In the genomic region with DNA sequence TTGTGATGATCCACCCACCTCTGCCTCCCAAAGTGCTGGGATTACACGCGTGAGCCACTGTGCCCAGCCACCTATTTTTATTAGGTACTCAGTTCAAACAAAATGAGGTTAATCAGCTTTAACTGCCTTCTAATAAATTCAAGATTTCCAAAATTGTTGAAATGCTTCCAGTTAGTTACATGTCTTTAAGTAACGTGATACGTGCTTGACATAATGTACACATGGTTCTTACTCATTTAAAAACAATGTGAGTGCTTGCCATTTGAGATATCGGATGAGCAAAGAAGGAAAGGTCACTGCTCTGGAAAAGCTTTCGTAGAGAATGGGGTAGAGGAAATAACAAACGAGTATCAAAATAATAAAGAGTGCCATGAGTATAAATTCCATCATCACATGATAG, we compare ENCODE assay signal across 10 cellular contexts.
DNase-seq lines count a peak whose midpoint lies in the region; ATAC-seq, FAIRE-seq and TF ChIP-seq lines count a peak whose summit lies in the region.
"Had no signal": no experiment of that assay in that cellular context is flagged by ENCODE, and none has a peak within 500 bp of the region (broad histone marks: within the 10 kb centered on the region; RNA-seq: fewer than 3 reads in every experiment).

No MANE protein-coding gene starts in this region.

- DNase-seq in A673 (ENCODE audit: low spot score) (peak; percentile 33), H54 (ENCODE audit: insufficient read length, low spot score) (peak; percentile 24), heart right ventricle (no peak), esophagus muscularis mucosa (ENCODE audit: extremely low spot score) (no peak), SIG-M5 (lab: John Stamatoyannopoulos, UW) (no peak), KG1 (lab: John Stamatoyannopoulos, UW) (no peak)
- DNase-seq: left colon, NCI-H1436 had no signal

- H3K4me3 ChIP-seq in A673 (ENCODE audit: low read depth, low read length, poor library complexity, severe bottlenecking): no peak overlapping the region
- no peak overlapping the region for H3K4me3 ChIP-seq in heart right ventricle
- no peak overlapping the region for H3K4me3 ChIP-seq in esophagus muscularis mucosa

- H3K27ac Mint-ChIP-seq in activated T-helper 17 cell treated with anti-CD3 and anti-CD28 coated beads, Interleukin-2, amount 50 U/mL, for 72 hours: peak overlapping the region; percentile 7

- peak; percentile 91 for FAIRE-seq in H54 (lab: Jason Lieb, UNC)

- H3K4me1 Mint-ChIP-seq in activated T-helper 17 cell treated with anti-CD3 and anti-CD28 coated beads, Interleukin-2, amount 50 U/mL, for 72 hours: peaks cover 12% of the 10 kb centered on the region

- no peaks in the 10 kb centered on the region for H3K9me3 ChIP-seq in A673 (ENCODE audit: low read depth, low read length, poor library complexity, severe bottlenecking)
- no peaks in the 10 kb centered on the region for H3K9me3 ChIP-seq in heart right ventricle
- H3K9me3 ChIP-seq in esophagus muscularis mucosa: no peaks in the 10 kb centered on the region

- intact Hi-C loops in A673 (cut with micrococcal nuclease; ENCODE audit: unreplicated experiment): no loop called here
- intact Hi-C loops in heart right ventricle (cut with DNase I): loop anchor here in 1 of 10 donors (10.0 kb wide), 1 partner anchor 113 kb away; no protein-coding TSS in a partner anchor
- intact Hi-C loops in esophagus muscularis mucosa (cut with DNase I): no loop called here

- H3K27me3 Mint-ChIP-seq in activated T-helper 17 cell treated with anti-CD3 and anti-CD28 coated beads, Interleukin-2, amount 50 U/mL, for 72 hours: no peaks in the 10 kb centered on the region

- ATAC-seq in activated T-helper 17 cell treated with anti-CD3 and anti-CD28 coated beads, Interleukin-2, amount 50 U/mL, for 72 hours (replicated peaks): no peak
- ATAC-seq in heart right ventricle (peak in 5 of 8 donors; percentile 34 to 59 (median 48)), HG03354 (IDR thresholded peaks at IDR 0.05; ENCODE audit: poor library complexity, severe bottlenecking, unreplicated experiment) (no peak)
- ATAC-seq: left colon had no signal

- CTCF ChIA-PET in A673 (lab: Charles Lee): no interaction called here

- TF ChIP-seq POLR2A in H54 (IDR thresholded peaks at IDR 0.05; ENCODE audit: low read depth, low read length) (no peak), esophagus muscularis mucosa (IDR thresholded peaks at IDR 0.05; ENCODE audit: low read depth) (no peak)

- H3K4me3 Mint-ChIP-seq in activated T-helper 17 cell treated with anti-CD3 and anti-CD28 coated beads, Interleukin-2, amount 50 U/mL, for 72 hours: peak overlapping the region; percentile 8

- POLR2A ChIA-PET in A673 (lab: Charles Lee; ENCODE audit: low non-redundant PET): no interaction called here

- no TSS peak for BruUV-seq in A673 (replicated peaks; lab: Mats Ljungman, UMichigan)

- no peak overlapping the region for H3K27ac ChIP-seq in A673 (ENCODE audit: low read depth, low read length, poor library complexity, severe bottlenecking)
- H3K27ac ChIP-seq in heart right ventricle: peak overlapping the region in 8 of 10 donors; percentile 0 to 55 (median 25)
- H3K27ac ChIP-seq in esophagus muscularis mucosa (replicated peaks in 1 of 4): peak overlapping the region in 2 of 4 donors; percentile 21 to 41

- 55 to 60% methylated on average over 7 of the region's 7 CpGs for WGBS in heart right ventricle, 2 donors
- WGBS in esophagus muscularis mucosa: 60% methylated on average over 7 of the region's 7 CpGs

- TF ChIP-seq CTCF in A673 (conservative IDR thresholded peaks at IDR 0.05; ENCODE audit: low read depth, low read length): no peak
- no peak for TF ChIP-seq CTCF in heart right ventricle (IDR thresholded peaks at IDR 0.05)
- TF ChIP-seq CTCF in esophagus muscularis mucosa (IDR thresholded peaks at IDR 0.05): no peak

- H3K9me3 Mint-ChIP-seq in activated T-helper 17 cell treated with anti-CD3 and anti-CD28 coated beads, Interleukin-2, amount 50 U/mL, for 72 hours: no peaks in the 10 kb centered on the region

- H3K4me1 ChIP-seq in A673 (ENCODE audit: insufficient read depth, low read length, poor library complexity, severe bottlenecking): no peaks in the 10 kb centered on the region
- peaks cover 0 to 36% (median 12%) of the 10 kb centered on the region in 9 donors for H3K4me1 ChIP-seq in heart right ventricle
- peaks cover 12 to 50% (median 31%) of the 10 kb centered on the region in 4 donors for H3K4me1 ChIP-seq in esophagus muscularis mucosa

- TF ChIP-seq EP300 in esophagus muscularis mucosa (IDR thresholded peaks at IDR 0.05): no peak

- H3K36me3 Mint-ChIP-seq in activated T-helper 17 cell treated with anti-CD3 and anti-CD28 coated beads, Interleukin-2, amount 50 U/mL, for 72 hours (ENCODE audit: low read depth): peaks cover 98% of the 10 kb centered on the region

- H3K27me3 ChIP-seq in A673 (replicated peaks; ENCODE audit: insufficient read depth, low read depth, low read length, poor library complexity) (no peaks in the 10 kb centered on the region), heart right ventricle (no peaks in the 10 kb centered on the region), esophagus muscularis mucosa (no peaks in the 10 kb centered on the region)

- peaks cover 28% of the 10 kb centered on the region for H3K36me3 ChIP-seq in A673 (ENCODE audit: insufficient read depth, low read length, poor library complexity, severe bottlenecking)
- peaks cover 0 to 100% (median 14%) of the 10 kb centered on the region in 9 donors for H3K36me3 ChIP-seq in heart right ventricle
- peaks cover 0 to 58% (median 21%) of the 10 kb centered on the region in 4 donors for H3K36me3 ChIP-seq in esophagus muscularis mucosa

Comparison
In these comparisons a context has a peak if more than half of its experiments do, and no peak if none do; other contexts are left out.
1. DNase-seq: peak in A673 (single experiment) and H54 (single experiment); none in heart right ventricle (0 of 2), esophagus muscularis mucosa (single experiment), SIG-M5 (single experiment) and KG1 (single experiment).
2. ATAC-seq: peak in heart right ventricle (5 of 8); none in activated T-helper 17 cell treated with anti-CD3 and anti-CD28 coated beads, Interleukin-2, amount 50 U/mL, for 72 hours (single experiment) and HG03354 (single experiment).